23 cellular contexts compared by ENCODE assay signal in the genomic region with DNA sequence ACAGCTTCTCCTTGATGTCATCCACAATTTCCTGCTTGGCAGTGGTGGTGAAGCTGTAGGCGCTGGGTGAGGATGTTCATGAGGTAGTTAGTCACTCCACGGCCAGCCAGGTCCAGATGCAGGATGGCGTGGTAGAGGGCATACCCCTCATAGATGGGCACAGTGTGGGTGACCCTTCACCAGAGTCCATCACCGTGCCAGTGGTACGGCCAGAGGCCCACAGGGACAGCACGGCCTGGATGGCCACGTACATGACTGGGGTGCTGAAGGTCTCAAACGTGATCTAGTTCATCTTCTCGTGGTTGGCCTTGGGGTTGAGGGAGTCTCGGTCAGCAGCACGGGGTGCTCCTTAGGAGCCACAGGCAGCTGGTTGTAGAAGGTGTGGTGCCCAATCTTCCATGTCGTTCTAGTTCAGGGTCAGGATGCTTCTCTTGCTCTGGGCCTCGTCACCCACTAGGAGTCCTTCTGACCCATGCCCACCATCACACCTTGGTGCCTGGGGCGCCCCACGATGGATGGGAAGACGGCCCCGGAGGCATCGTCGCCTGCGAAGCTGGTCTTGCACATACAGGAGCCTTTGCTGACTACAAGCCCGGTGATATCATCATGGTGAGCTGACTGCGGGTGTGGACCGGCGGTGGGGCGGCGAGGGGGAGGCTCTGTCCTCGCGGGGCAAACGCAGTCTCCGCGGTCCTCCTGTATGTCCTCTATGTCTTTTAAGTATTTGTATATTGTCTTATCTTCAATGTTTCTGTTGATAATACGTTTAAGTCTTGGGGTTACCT.
"Had no signal": no experiment of that assay in that cellular context is flagged by ENCODE, and none has a peak within 500 bp of the region (broad histone marks: within the 10 kb centered on the region; RNA-seq: fewer than 3 reads in every experiment).

No MANE protein-coding gene starts in this region.

- H3K27ac Mint-ChIP-seq: activated CD8-positive, alpha-beta memory T cell treated with anti-CD3 and anti-CD28 coated beads, Interleukin-2, amount 10 ng/mL, durations not matched to agents 7 days and 5 days; activated CD8-positive, alpha-beta T cell treated with anti-CD3 and anti-CD28 coated beads, Interleukin-2, amount 10 ng/mL, durations not matched to agents 7 days and 5 days; activated naive CD4-positive, alpha-beta T cell treated with anti-CD3 and anti-CD28 coated beads, Interleukin-2, amount 10 ng/mL, durations not matched to agents 7 days and 5 days; activated naive CD8-positive, alpha-beta T cell treated with anti-CD3 and anti-CD28 coated beads for 36 hours; activated T-cell treated with anti-CD3 and anti-CD28 coated beads, Interleukin-2, amount 50 U/mL, for 24 hours; brain; T-helper 1 cell treated with Interleukin-12 subunit alpha and Interleukin-12 subunit beta and Interleukin-4 antibody, amounts not matched to agents 30 μg/mL and 1 μg/mL, for 36 hours had no signal

- H3K36me3 ChIP-seq: Peyer's patch had no signal

- ATAC-seq: activated CD4-positive, CD25-positive, alpha-beta regulatory T cell treated with anti-CD3 and anti-CD28 coated beads, Interleukin-2, amount 50 U/mL, for 24 hours; activated CD8-positive, alpha-beta memory T cell treated with anti-CD3 and anti-CD28 coated beads, Interleukin-2, amount 10 ng/mL, durations not matched to agents 7 days and 5 days; activated CD8-positive, alpha-beta T cell treated with anti-CD3 and anti-CD28 coated beads, Interleukin-2, amount 10 ng/mL, durations not matched to agents 7 days and 5 days; HepG2 had no signal

- H3K4me1 Mint-ChIP-seq: activated CD8-positive, alpha-beta memory T cell treated with anti-CD3 and anti-CD28 coated beads, Interleukin-2, amount 10 ng/mL, durations not matched to agents 7 days and 5 days; activated naive CD4-positive, alpha-beta T cell treated with anti-CD3 and anti-CD28 coated beads, Interleukin-2, amount 10 ng/mL, durations not matched to agents 7 days and 5 days; activated naive CD8-positive, alpha-beta T cell treated with anti-CD3 and anti-CD28 coated beads for 36 hours; brain had no signal

- H3K4me1 ChIP-seq: Peyer's patch had no signal

- H3K27me3 ChIP-seq: Peyer's patch had no signal

- FAIRE-seq: HepG2 had no signal

- H3K27me3 Mint-ChIP-seq: activated CD8-positive, alpha-beta memory T cell treated with anti-CD3 and anti-CD28 coated beads, Interleukin-2, amount 10 ng/mL, durations not matched to agents 7 days and 5 days; activated naive CD4-positive, alpha-beta T cell treated with anti-CD3 and anti-CD28 coated beads, Interleukin-2, amount 10 ng/mL, durations not matched to agents 7 days and 5 days; activated naive CD8-positive, alpha-beta T cell treated with anti-CD3 and anti-CD28 coated beads for 36 hours; activated T-cell treated with anti-CD3 and anti-CD28 coated beads, Interleukin-2, amount 50 U/mL, for 24 hours had no signal

- DNase-seq: activated CD4-positive, alpha-beta T cell treated with anti-CD3 and anti-CD28 coated beads for 48 hours; activated CD4-positive, alpha-beta T cell treated with anti-CD3 and anti-CD28 coated beads, Interleukin-2, amount 50 U/mL, for 4 hours; activated CD8-positive, alpha-beta memory T cell treated with anti-CD3 and anti-CD28 coated beads, Interleukin-2, amount 10 ng/mL, durations not matched to agents 7 days and 5 days; activated CD8-positive, alpha-beta T cell treated with anti-CD3 and anti-CD28 coated beads, Interleukin-2, amount 10 ng/mL, durations not matched to agents 7 days and 5 days; activated effector memory CD4-positive, alpha-beta T cell treated with anti-CD3 and anti-CD28 coated beads, Interleukin-2, amount 50 U/mL, for 16 hours; activated naive CD4-positive, alpha-beta T cell treated with anti-CD3 and anti-CD28 coated beads, Interleukin-2, amount 10 ng/mL, durations not matched to agents 7 days and 5 days; activated naive CD8-positive, alpha-beta T cell treated with anti-CD3 and anti-CD28 coated beads for 36 hours; activated T-cell treated with anti-CD3 and anti-CD28 coated beads, Interleukin-2, amount 50 U/mL, for 24 hours; MM.1S; NCI-H1105; NCI-H1436; NCI-H187; NCI-H2081; NCI-H510A treated with DMSO at 0.1 percent for 48 hours; NCI-H69; NK-92 treated with Interleukin-12 subunit alpha and Interleukin-12 subunit beta, amount 100 ng/mL, for 24 hours; Peyer's patch; SHP77 treated with DMSO at 0.1 percent for 48 hours had no signal

- H3K36me3 Mint-ChIP-seq: activated CD8-positive, alpha-beta memory T cell treated with anti-CD3 and anti-CD28 coated beads, Interleukin-2, amount 10 ng/mL, durations not matched to agents 7 days and 5 days; activated naive CD4-positive, alpha-beta T cell treated with anti-CD3 and anti-CD28 coated beads, Interleukin-2, amount 10 ng/mL, durations not matched to agents 7 days and 5 days; activated naive CD8-positive, alpha-beta T cell treated with anti-CD3 and anti-CD28 coated beads for 36 hours; brain had no signal

- H3K9me3 ChIP-seq: Peyer's patch had no signal

- H3K4me3 Mint-ChIP-seq: activated CD8-positive, alpha-beta memory T cell treated with anti-CD3 and anti-CD28 coated beads, Interleukin-2, amount 10 ng/mL, durations not matched to agents 7 days and 5 days; activated CD8-positive, alpha-beta T cell treated with anti-CD3 and anti-CD28 coated beads, Interleukin-2, amount 10 ng/mL, durations not matched to agents 7 days and 5 days; activated naive CD4-positive, alpha-beta T cell treated with anti-CD3 and anti-CD28 coated beads, Interleukin-2, amount 10 ng/mL, durations not matched to agents 7 days and 5 days; activated naive CD8-positive, alpha-beta T cell treated with anti-CD3 and anti-CD28 coated beads for 36 hours; activated T-cell treated with anti-CD3 and anti-CD28 coated beads, Interleukin-2, amount 50 U/mL, for 24 hours; brain; T-helper 1 cell treated with Interleukin-12 subunit alpha and Interleukin-12 subunit beta and Interleukin-4 antibody, amounts not matched to agents 30 μg/mL and 1 μg/mL, for 36 hours had no signal

- H3K4me3 ChIP-seq: Peyer's patch had no signal

- H3K27ac ChIP-seq: Peyer's patch, RWPE1 had no signal
